ENCODE assay signal across 8 cellular contexts in the genomic region with DNA sequence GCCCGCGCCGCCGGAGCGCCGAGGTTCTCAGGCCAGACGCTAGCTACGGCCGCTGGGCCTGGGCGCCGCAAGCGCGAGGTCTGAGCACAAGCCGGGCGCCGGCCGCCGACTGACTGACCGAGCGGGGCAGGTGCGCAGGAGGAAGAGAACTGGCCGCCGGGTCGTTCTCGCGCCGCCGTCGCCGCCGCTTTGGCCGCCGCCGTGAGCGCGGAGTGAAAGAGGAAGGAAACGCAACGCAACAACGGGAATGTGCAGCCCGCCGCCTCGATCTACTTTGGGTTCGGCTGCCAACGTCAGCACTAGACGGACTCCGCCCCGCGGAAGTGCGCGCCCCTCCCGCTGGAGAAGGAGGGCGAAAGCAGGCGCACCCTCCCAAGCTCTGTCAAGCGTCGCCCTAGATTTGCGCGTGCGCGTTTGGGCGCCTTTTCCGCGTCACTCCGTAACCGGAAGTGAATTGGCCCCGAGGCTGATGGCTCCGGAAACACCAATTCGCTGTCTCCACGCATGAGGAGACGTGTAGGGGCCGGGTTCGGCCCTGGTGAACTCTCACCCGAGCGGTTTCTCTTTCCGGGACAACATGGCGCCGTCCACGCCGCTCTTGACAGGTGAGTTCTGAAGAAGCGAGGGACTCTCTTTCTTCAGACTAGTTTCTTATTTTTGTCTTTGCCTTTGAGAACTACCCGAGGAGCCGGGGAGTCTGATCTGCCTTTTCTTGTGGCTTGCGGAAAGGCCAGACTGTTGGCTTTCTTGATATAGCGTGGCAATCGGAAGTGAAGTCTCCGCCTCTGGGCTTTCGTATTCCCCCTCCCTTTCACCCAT. TPM values are rescaled to one million over a fixed set of nuclear protein-coding genes. Genes with fewer than 3 reads are reported as not detected.
DNase-seq lines count a peak whose midpoint lies in the region; ATAC-seq lines count a peak whose summit lies in the region.

EIF2A (plus strand) TSS at position 562 of the 819 bp plus-strand sequence; CDS start at position 578, 16 bp downstream.
SERP1 (minus strand) TSS at position 271 of the 819 bp plus-strand sequence. CDS start 361 bp downstream, outside the sequence.

- peaks cover 16% of the 10 kb centered on the region for H3K36me3 ChIP-seq in effector memory CD4-positive, alpha-beta T cell (ENCODE audit: control insufficient read depth, insufficient read depth, low read length)

- peak within 1 kb of the TSS; percentile 96 for H3K27ac ChIP-seq in effector memory CD4-positive, alpha-beta T cell (ENCODE audit: insufficient read depth, low read length, poor library complexity, severe bottlenecking)

- peak; percentile 93 for ATAC-seq in GM21360 (IDR thresholded peaks at IDR 0.05; ENCODE audit: unreplicated experiment)

- H3K4me3 ChIP-seq in effector memory CD4-positive, alpha-beta T cell (ENCODE audit: insufficient read depth, low read depth, low read length, poor library complexity, severe bottlenecking): peak within 1 kb of the TSS; percentile 99

- DNase-seq in COLO668 (lab: John Stamatoyannopoulos, UW; ENCODE audit: unreplicated experiment) (peak; percentile 96), HT1080 (ENCODE audit: low read depth) (peak; percentile 100), NOMO-1 treated with DMSO at 0.1 percent for 48 hours (lab: John Stamatoyannopoulos, UW; ENCODE audit: unreplicated experiment) (peak; percentile 100), lung microvascular endothelial cell (ENCODE audit: low read depth in 2 of 2) (peak; percentile 100)
- peak; percentile 99 for DNase-seq in activated CD8-positive, alpha-beta memory T cell treated with anti-CD3 and anti-CD28 coated beads for 4 hours (ENCODE audit: low read depth in 2 of 2)
- peak; percentile 98 to 99 (median 99) for DNase-seq in effector memory CD4-positive, alpha-beta T cell
- peak; percentile 94 to 99 (median 96) for DNase-seq in stimulated activated CD4-positive, alpha-beta T cell treated with anti-CD3 and anti-CD28 coated beads, TNF-alpha, amount 100 ng/mL, for 48 hours (ENCODE audit: low read depth in 3 of 3)

- no peaks in the 10 kb centered on the region for H3K27me3 ChIP-seq in effector memory CD4-positive, alpha-beta T cell (replicated peaks; ENCODE audit: control insufficient read depth, insufficient read depth, low read length, poor library complexity, severe bottlenecking)

- H3K9me3 ChIP-seq in effector memory CD4-positive, alpha-beta T cell (ENCODE audit: control insufficient read depth, low read length): no peaks in the 10 kb centered on the region

- peaks cover 10% of the 10 kb centered on the region for H3K4me1 ChIP-seq in effector memory CD4-positive, alpha-beta T cell (ENCODE audit: control insufficient read depth, insufficient read depth, low read length, poor library complexity, severe bottlenecking)

RNA-seq across cellular contexts. Expression of gene EIF2A, which starts in this region (rescaled TPM):
- total RNA-seq in HT1080 (2014; rRNA removed; shearing (Covaris generic)): 207 and 231 TPM in 2 replicates
- 288 and 353 TPM in 2 replicates for polyA plus RNA-seq in HT1080 (2015; cell fraction: cytosol; rRNA removed)
- 318 and 425 TPM in 2 replicates for polyA plus RNA-seq in HT1080 (2015; cell fraction: nucleus; rRNA removed)
- 117 and 221 TPM in 2 replicates for total RNA-seq in lung microvascular endothelial cell

RNA-seq across cellular contexts. Expression of gene SERP1, which starts in this region (rescaled TPM):
- 474 and 568 TPM in 2 replicates for total RNA-seq in HT1080 (2014; rRNA removed; shearing (Covaris generic))
- polyA plus RNA-seq in HT1080 (2015; cell fraction: cytosol; rRNA removed): 332 and 338 TPM in 2 replicates
- polyA plus RNA-seq in HT1080 (2015; cell fraction: nucleus; rRNA removed): 124 and 175 TPM in 2 replicates
- 82.4 and 134 TPM in 2 replicates for total RNA-seq in lung microvascular endothelial cell

Comparison
In these comparisons a context has a peak if more than half of its experiments do, and no peak if none do; other contexts are left out.
1. Peak in every context shown above with its lines: DNase-seq, ATAC-seq, H3K4me3 ChIP-seq and H3K27ac ChIP-seq.